1 cellular context compared by ENCODE assay signal in the genomic region with DNA sequence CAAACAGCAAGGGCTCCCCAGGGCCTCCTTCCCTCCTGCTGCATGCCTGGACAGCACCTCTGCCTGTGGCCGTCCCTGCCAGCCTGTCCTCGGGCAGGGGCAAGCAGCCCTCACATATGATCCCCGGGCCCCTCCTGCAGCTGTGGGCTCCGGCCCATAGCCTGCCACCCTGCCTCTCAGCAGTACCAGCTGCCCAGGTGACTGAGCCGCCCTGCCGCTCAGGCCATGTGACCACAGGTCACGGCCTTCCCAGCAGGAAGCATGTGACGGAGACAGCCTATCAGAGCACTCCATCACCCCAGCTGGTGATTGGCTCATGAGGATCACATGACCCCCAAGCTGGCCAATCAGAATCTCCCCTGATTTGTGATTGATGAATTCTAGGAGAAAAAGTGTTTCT.
TF ChIP-seq lines count a peak whose summit lies in the region.

No MANE protein-coding gene starts in this region.

TF ChIP-seq in K562, 482 proteins besides CTCF, POLR2A, EP300 and RAD21 (continued from another document and continues in another):
- TF ChIP-seq, protein P1, sequence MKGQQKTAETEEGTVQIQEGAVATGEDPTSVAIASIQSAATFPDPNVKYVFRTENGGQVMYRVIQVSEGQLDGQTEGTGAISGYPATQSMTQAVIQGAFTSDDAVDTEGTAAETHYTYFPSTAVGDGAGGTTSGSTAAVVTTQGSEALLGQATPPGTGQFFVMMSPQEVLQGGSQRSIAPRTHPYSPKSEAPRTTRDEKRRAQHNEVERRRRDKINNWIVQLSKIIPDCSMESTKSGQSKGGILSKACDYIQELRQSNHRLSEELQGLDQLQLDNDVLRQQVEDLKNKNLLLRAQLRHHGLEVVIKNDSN (CRISPR knock-in tag; IDR thresholded peaks at IDR 0.05) = peak; percentile 95
- TF ChIP-seq LARP7 (IDR thresholded peaks at IDR 0.05) (no peak), HMBOX1 (IDR thresholded peaks at IDR 0.05) (no peak), E2F1 (CRISPR knock-in tag; IDR thresholded peaks at IDR 0.05) (no peak), DDX20 (tag; IDR thresholded peaks at IDR 0.05; ENCODE audit: low read depth) (no peak), MBD2 (IDR thresholded peaks at IDR 0.05; ENCODE audit: borderline replicate concordance, low read depth) (no peak), DMBX1 (CRISPR knock-in tag; IDR thresholded peaks at IDR 0.05; ENCODE audit: borderline replicate concordance) (no peak), PKNOX1 (IDR thresholded peaks at IDR 0.05) (peak; percentile 27; the same call in 1 of the 2 replicates), NFYB (IDR thresholded peaks at IDR 0.05; ENCODE audit: extremely low read depth, insufficient read length) (peak; percentile 76), CTBP1 (IDR thresholded peaks at IDR 0.05; ENCODE audit: borderline replicate concordance) (no peak), NR3C1 (CRISPR knock-in tag; IDR thresholded peaks at IDR 0.05) (no peak), SLC30A9 (CRISPR knock-in tag; IDR thresholded peaks at IDR 0.05) (no peak), SAP30 (IDR thresholded peaks at IDR 0.05; ENCODE audit: borderline replicate concordance, insufficient read depth, low read depth, low read length, poor library complexity, severe bottlenecking) (no peak), TFAM (CRISPR knock-in tag; conservative IDR thresholded peaks at IDR 0.05) (no peak), GTF2B (IDR thresholded peaks at IDR 0.05; ENCODE audit: extremely low read depth, insufficient read length) (no peak), RBFOX2 (IDR thresholded peaks at IDR 0.05; ENCODE audit: low read depth, low read length) (no peak), ZBTB7A (IDR thresholded peaks at IDR 0.05; ENCODE audit: borderline replicate concordance, control insufficient read depth, low read depth, low read length) (no peak), ZC3H4 (CRISPR knock-in tag; IDR thresholded peaks at IDR 0.05; ENCODE audit: borderline replicate concordance) (no peak), NR2C2 (CRISPR knock-in tag; IDR thresholded peaks at IDR 0.05) (no peak), NR2C2 (tag; IDR thresholded peaks at IDR 0.05) (peak; percentile 79), GTF2E2 (tag; IDR thresholded peaks at IDR 0.05) (no peak), IRF9 (tag; IDR thresholded peaks at IDR 0.05) (no peak), ZNF436 (CRISPR knock-in tag; IDR thresholded peaks at IDR 0.05) (no peak), RBM17 (IDR thresholded peaks at IDR 0.05; ENCODE audit: borderline replicate concordance, low read depth, low read length) (no peak), RAD51 (IDR thresholded peaks at IDR 0.05; ENCODE audit: borderline replicate concordance, low read depth) (peak; percentile 95), TOE1 (IDR thresholded peaks at IDR 0.05; ENCODE audit: borderline replicate concordance) (peak; percentile 83; the same call in 1 of the 2 replicates), TOE1 (CRISPR knock-in tag; IDR thresholded peaks at IDR 0.05; ENCODE audit: borderline replicate concordance, low read depth) (no peak), POLR2B (IDR thresholded peaks at IDR 0.05; ENCODE audit: low read depth, partially characterized antibody) (no peak), POLR3A (IDR thresholded peaks at IDR 0.05; ENCODE audit: borderline replicate concordance, extremely low read depth, insufficient read depth, insufficient read length) (no peak)
- TF ChIP-seq, protein P2, sequence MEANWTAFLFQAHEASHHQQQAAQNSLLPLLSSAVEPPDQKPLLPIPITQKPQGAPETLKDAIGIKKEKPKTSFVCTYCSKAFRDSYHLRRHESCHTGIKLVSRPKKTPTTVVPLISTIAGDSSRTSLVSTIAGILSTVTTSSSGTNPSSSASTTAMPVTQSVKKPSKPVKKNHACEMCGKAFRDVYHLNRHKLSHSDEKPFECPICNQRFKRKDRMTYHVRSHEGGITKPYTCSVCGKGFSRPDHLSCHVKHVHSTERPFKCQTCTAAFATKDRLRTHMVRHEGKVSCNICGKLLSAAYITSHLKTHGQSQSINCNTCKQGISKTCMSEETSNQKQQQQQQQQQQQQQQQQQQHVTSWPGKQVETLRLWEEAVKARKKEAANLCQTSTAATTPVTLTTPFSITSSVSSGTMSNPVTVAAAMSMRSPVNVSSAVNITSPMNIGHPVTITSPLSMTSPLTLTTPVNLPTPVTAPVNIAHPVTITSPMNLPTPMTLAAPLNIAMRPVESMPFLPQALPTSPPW (CRISPR knock-in tag; IDR thresholded peaks at IDR 0.05) = no peak
- TF ChIP-seq, protein P3, sequence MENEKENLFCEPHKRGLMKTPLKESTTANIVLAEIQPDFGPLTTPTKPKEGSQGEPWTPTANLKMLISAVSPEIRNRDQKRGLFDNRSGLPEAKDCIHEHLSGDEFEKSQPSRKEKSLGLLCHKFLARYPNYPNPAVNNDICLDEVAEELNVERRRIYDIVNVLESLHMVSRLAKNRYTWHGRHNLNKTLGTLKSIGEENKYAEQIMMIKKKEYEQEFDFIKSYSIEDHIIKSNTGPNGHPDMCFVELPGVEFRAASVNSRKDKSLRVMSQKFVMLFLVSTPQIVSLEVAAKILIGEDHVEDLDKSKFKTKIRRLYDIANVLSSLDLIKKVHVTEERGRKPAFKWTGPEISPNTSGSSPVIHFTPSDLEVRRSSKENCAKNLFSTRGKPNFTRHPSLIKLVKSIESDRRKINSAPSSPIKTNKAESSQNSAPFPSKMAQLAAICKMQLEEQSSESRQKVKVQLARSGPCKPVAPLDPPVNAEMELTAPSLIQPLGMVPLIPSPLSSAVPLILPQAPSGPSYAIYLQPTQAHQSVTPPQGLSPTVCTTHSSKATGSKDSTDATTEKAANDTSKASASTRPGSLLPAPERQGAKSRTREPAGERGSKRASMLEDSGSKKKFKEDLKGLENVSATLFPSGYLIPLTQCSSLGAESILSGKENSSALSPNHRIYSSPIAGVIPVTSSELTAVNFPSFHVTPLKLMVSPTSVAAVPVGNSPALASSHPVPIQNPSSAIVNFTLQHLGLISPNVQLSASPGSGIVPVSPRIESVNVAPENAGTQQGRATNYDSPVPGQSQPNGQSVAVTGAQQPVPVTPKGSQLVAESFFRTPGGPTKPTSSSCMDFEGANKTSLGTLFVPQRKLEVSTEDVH (IDR thresholded peaks at IDR 0.05; ENCODE audit: low read depth, partially characterized antibody) = no peak
- TF ChIP-seq, protein P4, sequence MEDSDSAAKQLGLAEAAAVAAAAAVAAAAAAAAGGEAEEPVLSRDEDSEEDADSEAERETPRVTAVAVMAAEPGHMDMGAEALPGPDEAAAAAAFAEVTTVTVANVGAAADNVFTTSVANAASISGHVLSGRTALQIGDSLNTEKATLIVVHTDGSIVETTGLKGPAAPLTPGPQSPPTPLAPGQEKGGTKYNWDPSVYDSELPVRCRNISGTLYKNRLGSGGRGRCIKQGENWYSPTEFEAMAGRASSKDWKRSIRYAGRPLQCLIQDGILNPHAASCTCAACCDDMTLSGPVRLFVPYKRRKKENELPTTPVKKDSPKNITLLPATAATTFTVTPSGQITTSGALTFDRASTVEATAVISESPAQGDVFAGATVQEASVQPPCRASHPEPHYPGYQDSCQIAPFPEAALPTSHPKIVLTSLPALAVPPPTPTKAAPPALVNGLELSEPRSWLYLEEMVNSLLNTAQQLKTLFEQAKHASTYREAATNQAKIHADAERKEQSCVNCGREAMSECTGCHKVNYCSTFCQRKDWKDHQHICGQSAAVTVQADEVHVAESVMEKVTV (CRISPR knock-in tag; IDR thresholded peaks at IDR 0.05) = no peak
- TF ChIP-seq, protein P5, sequence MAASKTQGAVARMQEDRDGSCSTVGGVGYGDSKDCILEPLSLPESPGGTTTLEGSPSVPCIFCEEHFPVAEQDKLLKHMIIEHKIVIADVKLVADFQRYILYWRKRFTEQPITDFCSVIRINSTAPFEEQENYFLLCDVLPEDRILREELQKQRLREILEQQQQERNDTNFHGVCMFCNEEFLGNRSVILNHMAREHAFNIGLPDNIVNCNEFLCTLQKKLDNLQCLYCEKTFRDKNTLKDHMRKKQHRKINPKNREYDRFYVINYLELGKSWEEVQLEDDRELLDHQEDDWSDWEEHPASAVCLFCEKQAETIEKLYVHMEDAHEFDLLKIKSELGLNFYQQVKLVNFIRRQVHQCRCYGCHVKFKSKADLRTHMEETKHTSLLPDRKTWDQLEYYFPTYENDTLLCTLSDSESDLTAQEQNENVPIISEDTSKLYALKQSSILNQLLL (CRISPR knock-in tag; IDR thresholded peaks at IDR 0.05; ENCODE audit: borderline replicate concordance) = no peak
- TF ChIP-seq, protein P6, sequence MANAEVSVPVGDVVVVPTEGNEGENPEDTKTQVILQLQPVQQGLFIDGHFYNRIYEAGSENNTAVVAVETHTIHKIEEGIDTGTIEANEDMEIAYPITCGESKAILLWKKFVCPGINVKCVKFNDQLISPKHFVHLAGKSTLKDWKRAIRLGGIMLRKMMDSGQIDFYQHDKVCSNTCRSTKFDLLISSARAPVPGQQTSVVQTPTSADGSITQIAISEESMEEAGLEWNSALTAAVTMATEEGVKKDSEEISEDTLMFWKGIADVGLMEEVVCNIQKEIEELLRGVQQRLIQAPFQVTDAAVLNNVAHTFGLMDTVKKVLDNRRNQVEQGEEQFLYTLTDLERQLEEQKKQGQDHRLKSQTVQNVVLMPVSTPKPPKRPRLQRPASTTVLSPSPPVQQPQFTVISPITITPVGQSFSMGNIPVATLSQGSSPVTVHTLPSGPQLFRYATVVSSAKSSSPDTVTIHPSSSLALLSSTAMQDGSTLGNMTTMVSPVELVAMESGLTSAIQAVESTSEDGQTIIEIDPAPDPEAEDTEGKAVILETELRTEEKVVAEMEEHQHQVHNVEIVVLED (CRISPR knock-in tag; IDR thresholded peaks at IDR 0.05) = no peak
- TF ChIP-seq, protein P7, sequence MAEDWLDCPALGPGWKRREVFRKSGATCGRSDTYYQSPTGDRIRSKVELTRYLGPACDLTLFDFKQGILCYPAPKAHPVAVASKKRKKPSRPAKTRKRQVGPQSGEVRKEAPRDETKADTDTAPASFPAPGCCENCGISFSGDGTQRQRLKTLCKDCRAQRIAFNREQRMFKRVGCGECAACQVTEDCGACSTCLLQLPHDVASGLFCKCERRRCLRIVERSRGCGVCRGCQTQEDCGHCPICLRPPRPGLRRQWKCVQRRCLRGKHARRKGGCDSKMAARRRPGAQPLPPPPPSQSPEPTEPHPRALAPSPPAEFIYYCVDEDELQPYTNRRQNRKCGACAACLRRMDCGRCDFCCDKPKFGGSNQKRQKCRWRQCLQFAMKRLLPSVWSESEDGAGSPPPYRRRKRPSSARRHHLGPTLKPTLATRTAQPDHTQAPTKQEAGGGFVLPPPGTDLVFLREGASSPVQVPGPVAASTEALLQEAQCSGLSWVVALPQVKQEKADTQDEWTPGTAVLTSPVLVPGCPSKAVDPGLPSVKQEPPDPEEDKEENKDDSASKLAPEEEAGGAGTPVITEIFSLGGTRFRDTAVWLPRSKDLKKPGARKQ (CRISPR knock-in tag; IDR thresholded peaks at IDR 0.05) = no peak
- TF ChIP-seq, protein P8, sequence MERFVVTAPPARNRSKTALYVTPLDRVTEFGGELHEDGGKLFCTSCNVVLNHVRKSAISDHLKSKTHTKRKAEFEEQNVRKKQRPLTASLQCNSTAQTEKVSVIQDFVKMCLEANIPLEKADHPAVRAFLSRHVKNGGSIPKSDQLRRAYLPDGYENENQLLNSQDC (CRISPR knock-in tag; IDR thresholded peaks at IDR 0.05) = no peak
- TF ChIP-seq, protein P9, sequence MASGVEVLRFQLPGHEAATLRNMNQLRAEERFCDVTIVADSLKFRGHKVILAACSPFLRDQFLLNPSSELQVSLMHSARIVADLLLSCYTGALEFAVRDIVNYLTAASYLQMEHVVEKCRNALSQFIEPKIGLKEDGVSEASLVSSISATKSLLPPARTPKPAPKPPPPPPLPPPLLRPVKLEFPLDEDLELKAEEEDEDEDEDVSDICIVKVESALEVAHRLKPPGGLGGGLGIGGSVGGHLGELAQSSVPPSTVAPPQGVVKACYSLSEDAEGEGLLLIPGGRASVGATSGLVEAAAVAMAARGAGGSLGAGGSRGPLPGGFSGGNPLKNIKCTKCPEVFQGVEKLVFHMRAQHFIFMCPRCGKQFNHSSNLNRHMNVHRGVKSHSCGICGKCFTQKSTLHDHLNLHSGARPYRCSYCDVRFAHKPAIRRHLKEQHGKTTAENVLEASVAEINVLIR (CRISPR knock-in tag; IDR thresholded peaks at IDR 0.05) = no peak
- TF ChIP-seq, protein P10, sequence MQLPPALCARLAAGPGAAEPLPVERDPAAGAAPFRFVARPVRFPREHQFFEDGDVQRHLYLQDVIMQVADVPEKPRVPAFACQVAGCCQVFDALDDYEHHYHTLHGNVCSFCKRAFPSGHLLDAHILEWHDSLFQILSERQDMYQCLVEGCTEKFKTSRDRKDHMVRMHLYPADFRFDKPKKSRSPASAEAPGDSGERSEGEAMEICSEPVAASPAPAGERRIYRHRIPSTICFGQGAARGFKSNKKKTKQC (CRISPR knock-in tag; IDR thresholded peaks at IDR 0.05) = no peak
